ENCODE assay signal across 21 cellular contexts in genomic region chr3:17639257-17639656, GRCh38.
A peak's percentile ranks its signal among the peaks of the same experiment; 100 is the strongest.
DNase-seq lines count a peak whose midpoint lies in the region; ATAC-seq, FAIRE-seq and TF ChIP-seq lines count a peak whose summit lies in the region.
"Had no signal": no experiment of that assay in that cellular context is flagged by ENCODE, and none has a peak within 500 bp of the region (broad histone marks: within the 10 kb centered on the region; RNA-seq: fewer than 3 reads in every experiment).

No MANE protein-coding gene starts in this region.

- FAIRE-seq in urothelium cell line (lab: Jason Lieb, UNC): no peak
- FAIRE-seq: GM18507 had no signal

- 59% methylated on average over 2 of the region's 2 CpGs for WGBS in esophagus muscularis mucosa

- H3K4me1 ChIP-seq in esophagus muscularis mucosa: peaks cover 7 to 38% (median 19%) of the 10 kb centered on the region in 4 donors
- H3K4me1 ChIP-seq: prostate gland had no signal

- ATAC-seq in activated CD4-positive, alpha-beta T cell treated with anti-CD3 and anti-CD28 coated beads for 36 hours: peak; percentile 42
- peak; percentile 54 for ATAC-seq in SK-N-SH treated with all-trans-retinoic acid at 6 μM for 48 hours
- no peak for ATAC-seq in GM19351 (IDR thresholded peaks at IDR 0.05; ENCODE audit: unreplicated experiment)
- ATAC-seq: T-cell had no signal

- intact Hi-C loops in activated CD4-positive, alpha-beta T cell treated with anti-CD3 and anti-CD28 coated beads for 36 hours (cut with DNase I, micrococcal nuclease): no loop called here
- intact Hi-C loops in esophagus muscularis mucosa (cut with DNase I): loop anchor here (5.0 kb wide), 1 partner anchor 103 kb away; the partner anchor contains the start of gene TBC1D5

- no peaks in the 10 kb centered on the region for H3K27me3 ChIP-seq in esophagus muscularis mucosa
- H3K27me3 ChIP-seq: stomach had no signal

- H3K36me3 ChIP-seq in esophagus muscularis mucosa: no peaks in the 10 kb centered on the region
- H3K36me3 ChIP-seq: prostate gland, stomach had no signal

- no peaks in the 10 kb centered on the region for H3K9me3 ChIP-seq in esophagus muscularis mucosa
- H3K9me3 ChIP-seq: prostate gland, stomach had no signal

- peaks cover 1% of the 10 kb centered on the region for H3K36me3 Mint-ChIP-seq in activated CD4-positive, alpha-beta T cell treated with anti-CD3 and anti-CD28 coated beads for 36 hours (ENCODE audit: low read depth)
- no peaks in the 10 kb centered on the region for H3K36me3 Mint-ChIP-seq in activated CD4-positive, alpha-beta T cell treated with anti-CD3 and anti-CD28 coated beads, Interleukin-2, amount 10 ng/mL, durations not matched to agents 7 days and 5 days (ENCODE audit: low read depth)

- no peaks in the 10 kb centered on the region for H3K9me3 Mint-ChIP-seq in activated CD4-positive, alpha-beta T cell treated with anti-CD3 and anti-CD28 coated beads for 36 hours (ENCODE audit: low read depth)
- H3K9me3 Mint-ChIP-seq in activated CD4-positive, alpha-beta T cell treated with anti-CD3 and anti-CD28 coated beads, Interleukin-2, amount 10 ng/mL, durations not matched to agents 7 days and 5 days: no peaks in the 10 kb centered on the region
- H3K9me3 Mint-ChIP-seq: T-cell had no signal

- no peak overlapping the region for H3K4me3 Mint-ChIP-seq in activated CD4-positive, alpha-beta T cell treated with anti-CD3 and anti-CD28 coated beads for 36 hours
- no peak overlapping the region for H3K4me3 Mint-ChIP-seq in activated CD4-positive, alpha-beta T cell treated with anti-CD3 and anti-CD28 coated beads, Interleukin-2, amount 10 ng/mL, durations not matched to agents 7 days and 5 days
- H3K4me3 Mint-ChIP-seq: T-cell had no signal

- CTCF ChIA-PET in activated CD4-positive, alpha-beta T cell treated with anti-CD3 and anti-CD28 coated beads for 36 hours (lab: Charles Lee): interaction anchor here (2.0 kb wide), 1 partner anchor 202 kb away, joined by 7 read pairs; no protein-coding TSS in a partner anchor
- CTCF ChIA-PET in activated CD4-positive, alpha-beta T cell treated with anti-CD3 and anti-CD28 coated beads, Interleukin-2, amount 10 ng/mL, durations not matched to agents 7 days and 5 days (lab: Charles Lee): no interaction called here

- H3K4me3 ChIP-seq in fibroblast of pulmonary artery (replicated peaks; ENCODE audit: low read depth, low read length) (no peak overlapping the region), esophagus muscularis mucosa (no peak overlapping the region)
- H3K4me3 ChIP-seq: coronary artery, prostate gland, stomach had no signal

- no peaks in the 10 kb centered on the region for H3K27me3 Mint-ChIP-seq in activated CD4-positive, alpha-beta T cell treated with anti-CD3 and anti-CD28 coated beads for 36 hours
- H3K27me3 Mint-ChIP-seq in activated CD4-positive, alpha-beta T cell treated with anti-CD3 and anti-CD28 coated beads, Interleukin-2, amount 10 ng/mL, durations not matched to agents 7 days and 5 days: no peaks in the 10 kb centered on the region
- H3K27me3 Mint-ChIP-seq: T-cell had no signal

- POLR2A ChIA-PET in activated CD4-positive, alpha-beta T cell treated with anti-CD3 and anti-CD28 coated beads for 36 hours (lab: Charles Lee): no interaction called here
- POLR2A ChIA-PET in activated CD4-positive, alpha-beta T cell treated with anti-CD3 and anti-CD28 coated beads, Interleukin-2, amount 10 ng/mL, durations not matched to agents 7 days and 5 days (lab: Charles Lee): no interaction called here

- TF ChIP-seq EP300 in esophagus muscularis mucosa (IDR thresholded peaks at IDR 0.05): no peak

- no peak overlapping the region for H3K27ac ChIP-seq in esophagus muscularis mucosa (replicated peaks in 1 of 4)
- H3K27ac ChIP-seq: 22Rv1, prostate gland, stomach had no signal

- no peak overlapping the region for H3K27ac Mint-ChIP-seq in activated CD4-positive, alpha-beta T cell treated with anti-CD3 and anti-CD28 coated beads for 36 hours
- no peak overlapping the region for H3K27ac Mint-ChIP-seq in activated CD4-positive, alpha-beta T cell treated with anti-CD3 and anti-CD28 coated beads, Interleukin-2, amount 10 ng/mL, durations not matched to agents 7 days and 5 days
- H3K27ac Mint-ChIP-seq: T-cell had no signal

- DNase-seq in activated CD4-positive, alpha-beta T cell treated with anti-CD3 and anti-CD28 coated beads for 36 hours: no peak
- no peak for DNase-seq in activated CD4-positive, alpha-beta T cell treated with anti-CD3 and anti-CD28 coated beads, Interleukin-2, amount 10 ng/mL, durations not matched to agents 7 days and 5 days
- DNase-seq in fibroblast of pulmonary artery (ENCODE audit: low read depth): peak; percentile 78
- peak; percentile 32 for DNase-seq in urothelium cell line (ENCODE audit: low spot score)
- DNase-seq in KG1 (lab: John Stamatoyannopoulos, UW): no peak
- no peak for DNase-seq in esophagus muscularis mucosa (ENCODE audit: extremely low spot score)
- DNase-seq: activated gamma-delta T cell treated with Interleukin-2 at 50 U/mL for 16 hours; DMS79 treated with DMSO at 0.1 percent for 48 hours; hippocampal formation; midbrain; NCI-H1105 treated with DMSO at 0.1 percent for 48 hours; NCI-H748 treated with DMSO at 0.1 percent for 48 hours; stimulated activated CD4-positive, alpha-beta T cell treated with anti-CD3 and anti-CD28 coated beads, Interleukin-2, amount 100 ng/mL, for 48 hours; stomach; T-cell had no signal

- TF ChIP-seq CTCF in fibroblast of pulmonary artery (IDR thresholded peaks at IDR 0.05; ENCODE audit: low read length, missing control alignments): no peak
- TF ChIP-seq CTCF in esophagus muscularis mucosa (IDR thresholded peaks at IDR 0.05): no peak

- peaks cover 30% of the 10 kb centered on the region for H3K4me1 Mint-ChIP-seq in activated CD4-positive, alpha-beta T cell treated with anti-CD3 and anti-CD28 coated beads for 36 hours
- peaks cover 5% of the 10 kb centered on the region for H3K4me1 Mint-ChIP-seq in activated CD4-positive, alpha-beta T cell treated with anti-CD3 and anti-CD28 coated beads, Interleukin-2, amount 10 ng/mL, durations not matched to agents 7 days and 5 days

- no peak for TF ChIP-seq POLR2A in esophagus muscularis mucosa (IDR thresholded peaks at IDR 0.05; ENCODE audit: low read depth)

TF ChIP-seq in SK-N-SH treated with all-trans-retinoic acid at 6 μM for 48 hours, 23 proteins besides CTCF, POLR2A, EP300 and RAD21:
- TF ChIP-seq ZC3H10 (CRISPR knock-in tag; IDR thresholded peaks at IDR 0.05): no peak
- TF ChIP-seq OSR1 (CRISPR knock-in tag; IDR thresholded peaks at IDR 0.05): 0 out of 2 replicates have a peak, but pooled peaks have one; percentile 20

Comparison
In these comparisons a context has a peak if more than half of its experiments do, and no peak if none do; other contexts are left out.
1. DNase-seq: peak in fibroblast of pulmonary artery (single experiment) and urothelium cell line (single experiment); none in activated CD4-positive, alpha-beta T cell treated with anti-CD3 and anti-CD28 coated beads for 36 hours (single experiment), activated CD4-positive, alpha-beta T cell treated with anti-CD3 and anti-CD28 coated beads, Interleukin-2, amount 10 ng/mL, durations not matched to agents 7 days and 5 days (single experiment), KG1 (single experiment) and esophagus muscularis mucosa (single experiment).